22 cellular contexts compared by ENCODE assay signal in the genomic region with DNA sequence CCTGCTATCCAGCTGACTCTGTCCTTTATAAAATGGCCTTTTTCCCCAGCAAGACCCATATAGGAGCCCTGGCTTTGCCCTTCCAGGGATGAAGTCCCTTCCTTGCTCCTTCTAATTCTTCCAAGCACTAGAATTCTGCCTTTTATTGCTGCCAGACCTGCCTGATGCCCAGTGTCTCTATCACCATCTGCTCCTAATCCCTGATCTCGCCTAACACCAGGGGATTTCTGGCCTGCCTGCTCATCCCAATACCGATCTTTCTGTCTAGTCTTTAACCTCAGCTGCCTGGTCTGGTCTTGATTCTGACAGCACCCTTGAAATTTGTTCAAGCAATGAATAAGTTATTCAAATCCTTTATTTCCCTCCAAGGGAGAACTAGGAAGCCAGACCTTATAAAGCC.
"Had no signal": no experiment of that assay in that cellular context is flagged by ENCODE, and none has a peak within 500 bp of the region (broad histone marks: within the 10 kb centered on the region; RNA-seq: fewer than 3 reads in every experiment).

No MANE protein-coding gene starts in this region.

- H3K36me3 ChIP-seq: heart left ventricle, neutrophil, right lobe of liver, spleen, tibial nerve, upper lobe of right lung, vagina had no signal

- H3K9me3 ChIP-seq: heart left ventricle, neutrophil, psoas muscle, right lobe of liver, spleen, tibial nerve, upper lobe of right lung, vagina had no signal

- H3K4me1 Mint-ChIP-seq: endodermal cell; naive B cell; stimulated activated memory B cell treated with anti-CD40 and anti-IgM and Interleukin-4, amounts not matched to agents 10 μg/mL and 1 μg/mL and 100 μg/mL, for 72 hours had no signal

- H3K4me3 Mint-ChIP-seq: endodermal cell; naive B cell; stimulated activated memory B cell treated with anti-CD40 and anti-IgM and Interleukin-4, amounts not matched to agents 10 μg/mL and 1 μg/mL and 100 μg/mL, for 72 hours; stimulated activated naive CD8-positive, alpha-beta T cell treated with anti-CD3 and anti-CD28 coated beads, Interleukin-15, Interleukin-2, amounts not matched to agents 100 ng/mL and 50 ng/mL, for 24 hours had no signal

- H3K27me3 Mint-ChIP-seq: stimulated activated naive CD8-positive, alpha-beta T cell treated with anti-CD3 and anti-CD28 coated beads, Interleukin-15, Interleukin-2, amounts not matched to agents 100 ng/mL and 50 ng/mL, for 24 hours had no signal

- H3K27ac ChIP-seq: heart left ventricle, neutrophil, psoas muscle, right lobe of liver, spleen, tibial nerve, upper lobe of right lung, vagina had no signal

- H3K9me3 Mint-ChIP-seq: stimulated activated memory B cell treated with anti-CD40 and anti-IgM and Interleukin-4, amounts not matched to agents 10 μg/mL and 1 μg/mL and 100 μg/mL, for 72 hours had no signal

- H3K4me1 ChIP-seq: psoas muscle, tibial nerve, upper lobe of right lung had no signal

- DNase-seq: effector CD4-positive, alpha-beta T cell; endodermal cell; heart left ventricle; hippocampal formation; left colon; left ventricle myocardium superior; mesenchymal stem cell; naive B cell; psoas muscle; retina; right lobe of liver; spleen; stimulated activated CD4-positive, alpha-beta T cell treated with anti-CD3 and anti-CD28 coated beads, Interleukin-15, amount 100 ng/mL, for 24 hours; stimulated activated CD4-positive, alpha-beta T cell treated with anti-CD3 and anti-CD28 coated beads, Interleukin-1b, Interleukin-23, amount 100 ng/mL, for 48 hours; stimulated activated CD4-positive, alpha-beta T cell treated with anti-CD3 and anti-CD28 coated beads, Interleukin-4, amount 100 ng/mL, for 24 hours; upper lobe of right lung had no signal

- H3K27ac Mint-ChIP-seq: endodermal cell; naive B cell; stimulated activated memory B cell treated with anti-CD40 and anti-IgM and Interleukin-4, amounts not matched to agents 10 μg/mL and 1 μg/mL and 100 μg/mL, for 72 hours; stimulated activated naive CD8-positive, alpha-beta T cell treated with anti-CD3 and anti-CD28 coated beads, Interleukin-15, Interleukin-2, amounts not matched to agents 100 ng/mL and 50 ng/mL, for 24 hours had no signal

- H3K4me3 ChIP-seq: heart left ventricle, lung, psoas muscle, right lobe of liver, spleen, tibial nerve, upper lobe of right lung, vagina had no signal

- H3K27me3 ChIP-seq: heart left ventricle, neutrophil, right lobe of liver, spleen, tibial nerve, upper lobe of right lung, vagina had no signal

- H3K36me3 Mint-ChIP-seq: stimulated activated memory B cell treated with anti-CD40 and anti-IgM and Interleukin-4, amounts not matched to agents 10 μg/mL and 1 μg/mL and 100 μg/mL, for 72 hours had no signal
